In the genomic region with DNA sequence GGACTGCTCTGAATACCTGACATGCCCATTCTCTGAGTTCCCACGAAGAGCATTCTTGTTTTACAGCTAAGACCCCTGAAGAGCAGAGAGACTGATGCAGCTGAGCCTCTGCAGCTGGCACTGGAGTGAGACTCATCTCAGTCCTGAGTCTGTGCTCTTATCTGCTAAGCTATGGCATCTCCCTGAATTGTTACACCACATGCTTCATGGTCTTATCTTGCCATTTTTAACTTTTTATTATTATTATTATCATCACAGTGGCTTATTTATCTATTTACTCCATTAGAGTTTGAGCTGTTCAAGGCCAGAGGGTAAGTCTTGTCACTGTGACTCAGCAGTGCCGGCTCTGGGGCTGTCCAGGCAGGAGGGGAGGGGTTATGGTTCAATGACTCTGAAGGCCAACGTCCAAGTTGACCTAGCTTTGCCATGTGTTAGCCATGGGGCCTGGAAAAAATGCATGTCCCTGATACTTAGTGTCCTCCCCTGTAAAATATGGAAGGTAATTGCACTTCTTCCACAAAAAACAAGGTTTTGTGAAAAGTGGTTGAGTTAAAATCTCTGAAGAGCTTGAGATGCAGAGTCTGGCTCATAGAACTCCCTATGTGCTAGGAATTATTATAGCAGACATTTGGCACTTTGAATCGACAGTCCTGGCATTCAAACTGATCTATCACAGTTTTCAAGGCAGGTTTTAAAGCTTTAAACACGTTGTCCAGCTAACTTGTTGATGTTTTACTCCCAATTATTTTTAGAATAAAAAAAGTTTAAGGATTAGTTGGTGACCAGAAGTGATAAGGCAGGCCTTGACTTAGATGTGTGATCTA, we compare ENCODE assay signal across 1 cellular context.
A peak's percentile ranks its signal among the peaks of the same experiment; 100 is the strongest.
TF ChIP-seq lines count a peak whose summit lies in the region.

No MANE protein-coding gene starts in this region.

TF ChIP-seq in HepG2, 621 proteins besides CTCF, POLR2A, EP300 and RAD21 (continued from another document and continues in another):
- TF ChIP-seq GABPB1 (CRISPR knock-in tag; IDR thresholded peaks at IDR 0.05) (no peak; the same call in 1 of the 2 replicates), POLR2AphosphoS5 (IDR thresholded peaks at IDR 0.05; ENCODE audit: low read depth, low read length) (0 out of 2 replicates have a peak, but pooled peaks have one; percentile 2), HES4 (CRISPR knock-in tag; IDR thresholded peaks at IDR 0.05; ENCODE audit: borderline replicate concordance) (no peak), NCOA1 (CRISPR knock-in tag; IDR thresholded peaks at IDR 0.05) (no peak), PAX8 (CRISPR knock-in tag; IDR thresholded peaks at IDR 0.05; ENCODE audit: borderline replicate concordance) (no peak), BORCS8-MEF2B (CRISPR knock-in tag; IDR thresholded peaks at IDR 0.05) (peak; percentile 32; the same call in 1 of the 2 replicates), FOXP1 (IDR thresholded peaks at IDR 0.05) (no peak), FOXP1 (CRISPR knock-in tag; IDR thresholded peaks at IDR 0.05) (peak; percentile 56; the same call in 1 of the 2 replicates), ZNF326 (CRISPR knock-in tag; IDR thresholded peaks at IDR 0.05; ENCODE audit: borderline replicate concordance) (no peak), ZNF10 (CRISPR knock-in tag; IDR thresholded peaks at IDR 0.05; ENCODE audit: borderline replicate concordance, low read depth) (no peak), KLF16 (CRISPR knock-in tag; IDR thresholded peaks at IDR 0.05) (peak in 1 of 2 experiments; percentile 27; a peak in 1 of 4 replicates), ZNF101 (CRISPR knock-in tag; IDR thresholded peaks at IDR 0.05; ENCODE audit: borderline replicate concordance, low read depth) (no peak), ZMYM2 (CRISPR knock-in tag; IDR thresholded peaks at IDR 0.05) (peak; percentile 91), ZNF678 (CRISPR knock-in tag; IDR thresholded peaks at IDR 0.05) (no peak; the same call in 1 of the 2 replicates), CCAR2 (optimal IDR thresholded peaks at IDR 0.05; ENCODE audit: low read depth, low read length) (no peak), PHF21A (CRISPR knock-in tag; IDR thresholded peaks at IDR 0.05) (peak; percentile 43; the same call in 1 of the 2 replicates), ZMYM4 (CRISPR knock-in tag; IDR thresholded peaks at IDR 0.05) (peak; percentile 97), ZNF382 (CRISPR knock-in tag; IDR thresholded peaks at IDR 0.05; ENCODE audit: borderline replicate concordance) (no peak), ARNT (IDR thresholded peaks at IDR 0.05) (no peak), KLF12 (CRISPR knock-in tag; IDR thresholded peaks at IDR 0.05; ENCODE audit: borderline replicate concordance) (no peak), DNMT1 (CRISPR knock-in tag; IDR thresholded peaks at IDR 0.05) (no peak), FOXA1 (IDR thresholded peaks at IDR 0.05) (no peak), FOXA1 (CRISPR knock-in tag; IDR thresholded peaks at IDR 0.05) (peak; percentile 74), ZNF614 (CRISPR knock-in tag; IDR thresholded peaks at IDR 0.05; ENCODE audit: borderline replicate concordance) (peak; percentile 85), ZNF703 (CRISPR knock-in tag; IDR thresholded peaks at IDR 0.05; ENCODE audit: borderline replicate concordance) (no peak), TRIM24 (CRISPR knock-in tag; IDR thresholded peaks at IDR 0.05) (no peak), SP5 (CRISPR knock-in tag; IDR thresholded peaks at IDR 0.05; ENCODE audit: borderline replicate concordance, low read depth) (peak; percentile 57; the same call in 1 of the 2 replicates), TBL1XR1 (IDR thresholded peaks at IDR 0.05; ENCODE audit: borderline replicate concordance, low read length, partially characterized antibody) (peak; percentile 54), RFX5 (IDR thresholded peaks at IDR 0.05; ENCODE audit: low read depth, low read length) (no peak), PITX1 (CRISPR knock-in tag; IDR thresholded peaks at IDR 0.05) (peak; percentile 73; the same call in 1 of the 2 replicates), SAP130 (CRISPR knock-in tag; IDR thresholded peaks at IDR 0.05; ENCODE audit: low read depth) (peak; percentile 79), SETDB1 (CRISPR knock-in tag; IDR thresholded peaks at IDR 0.05; ENCODE audit: borderline replicate concordance) (no peak)
- TF ChIP-seq, protein P1, sequence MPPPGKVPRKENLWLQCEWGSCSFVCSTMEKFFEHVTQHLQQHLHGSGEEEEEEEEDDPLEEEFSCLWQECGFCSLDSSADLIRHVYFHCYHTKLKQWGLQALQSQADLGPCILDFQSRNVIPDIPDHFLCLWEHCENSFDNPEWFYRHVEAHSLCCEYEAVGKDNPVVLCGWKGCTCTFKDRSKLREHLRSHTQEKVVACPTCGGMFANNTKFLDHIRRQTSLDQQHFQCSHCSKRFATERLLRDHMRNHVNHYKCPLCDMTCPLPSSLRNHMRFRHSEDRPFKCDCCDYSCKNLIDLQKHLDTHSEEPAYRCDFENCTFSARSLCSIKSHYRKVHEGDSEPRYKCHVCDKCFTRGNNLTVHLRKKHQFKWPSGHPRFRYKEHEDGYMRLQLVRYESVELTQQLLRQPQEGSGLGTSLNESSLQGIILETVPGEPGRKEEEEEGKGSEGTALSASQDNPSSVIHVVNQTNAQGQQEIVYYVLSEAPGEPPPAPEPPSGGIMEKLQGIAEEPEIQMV (CRISPR knock-in tag; IDR thresholded peaks at IDR 0.05; ENCODE audit: low read depth) = peak; percentile 68; the same call in 1 of the 2 replicates
- TF ChIP-seq, protein P2, sequence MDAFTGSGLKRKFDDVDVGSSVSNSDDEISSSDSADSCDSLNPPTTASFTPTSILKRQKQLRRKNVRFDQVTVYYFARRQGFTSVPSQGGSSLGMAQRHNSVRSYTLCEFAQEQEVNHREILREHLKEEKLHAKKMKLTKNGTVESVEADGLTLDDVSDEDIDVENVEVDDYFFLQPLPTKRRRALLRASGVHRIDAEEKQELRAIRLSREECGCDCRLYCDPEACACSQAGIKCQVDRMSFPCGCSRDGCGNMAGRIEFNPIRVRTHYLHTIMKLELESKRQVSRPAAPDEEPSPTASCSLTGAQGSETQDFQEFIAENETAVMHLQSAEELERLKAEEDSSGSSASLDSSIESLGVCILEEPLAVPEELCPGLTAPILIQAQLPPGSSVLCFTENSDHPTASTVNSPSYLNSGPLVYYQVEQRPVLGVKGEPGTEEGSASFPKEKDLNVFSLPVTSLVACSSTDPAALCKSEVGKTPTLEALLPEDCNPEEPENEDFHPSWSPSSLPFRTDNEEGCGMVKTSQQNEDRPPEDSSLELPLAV (CRISPR knock-in tag; conservative IDR thresholded peaks at IDR 0.05; ENCODE audit: low read depth) = no peak
- TF ChIP-seq, protein P3, sequence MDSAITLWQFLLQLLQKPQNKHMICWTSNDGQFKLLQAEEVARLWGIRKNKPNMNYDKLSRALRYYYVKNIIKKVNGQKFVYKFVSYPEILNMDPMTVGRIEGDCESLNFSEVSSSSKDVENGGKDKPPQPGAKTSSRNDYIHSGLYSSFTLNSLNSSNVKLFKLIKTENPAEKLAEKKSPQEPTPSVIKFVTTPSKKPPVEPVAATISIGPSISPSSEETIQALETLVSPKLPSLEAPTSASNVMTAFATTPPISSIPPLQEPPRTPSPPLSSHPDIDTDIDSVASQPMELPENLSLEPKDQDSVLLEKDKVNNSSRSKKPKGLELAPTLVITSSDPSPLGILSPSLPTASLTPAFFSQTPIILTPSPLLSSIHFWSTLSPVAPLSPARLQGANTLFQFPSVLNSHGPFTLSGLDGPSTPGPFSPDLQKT (CRISPR knock-in tag; IDR thresholded peaks at IDR 0.05; ENCODE audit: borderline replicate concordance) = no peak
- TF ChIP-seq, protein P4, sequence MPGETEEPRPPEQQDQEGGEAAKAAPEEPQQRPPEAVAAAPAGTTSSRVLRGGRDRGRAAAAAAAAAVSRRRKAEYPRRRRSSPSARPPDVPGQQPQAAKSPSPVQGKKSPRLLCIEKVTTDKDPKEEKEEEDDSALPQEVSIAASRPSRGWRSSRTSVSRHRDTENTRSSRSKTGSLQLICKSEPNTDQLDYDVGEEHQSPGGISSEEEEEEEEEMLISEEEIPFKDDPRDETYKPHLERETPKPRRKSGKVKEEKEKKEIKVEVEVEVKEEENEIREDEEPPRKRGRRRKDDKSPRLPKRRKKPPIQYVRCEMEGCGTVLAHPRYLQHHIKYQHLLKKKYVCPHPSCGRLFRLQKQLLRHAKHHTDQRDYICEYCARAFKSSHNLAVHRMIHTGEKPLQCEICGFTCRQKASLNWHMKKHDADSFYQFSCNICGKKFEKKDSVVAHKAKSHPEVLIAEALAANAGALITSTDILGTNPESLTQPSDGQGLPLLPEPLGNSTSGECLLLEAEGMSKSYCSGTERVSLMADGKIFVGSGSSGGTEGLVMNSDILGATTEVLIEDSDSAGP (CRISPR knock-in tag; IDR thresholded peaks at IDR 0.05; ENCODE audit: borderline replicate concordance) = peak; percentile 36; the same call in 1 of the 2 replicates
- TF ChIP-seq, protein P5, sequence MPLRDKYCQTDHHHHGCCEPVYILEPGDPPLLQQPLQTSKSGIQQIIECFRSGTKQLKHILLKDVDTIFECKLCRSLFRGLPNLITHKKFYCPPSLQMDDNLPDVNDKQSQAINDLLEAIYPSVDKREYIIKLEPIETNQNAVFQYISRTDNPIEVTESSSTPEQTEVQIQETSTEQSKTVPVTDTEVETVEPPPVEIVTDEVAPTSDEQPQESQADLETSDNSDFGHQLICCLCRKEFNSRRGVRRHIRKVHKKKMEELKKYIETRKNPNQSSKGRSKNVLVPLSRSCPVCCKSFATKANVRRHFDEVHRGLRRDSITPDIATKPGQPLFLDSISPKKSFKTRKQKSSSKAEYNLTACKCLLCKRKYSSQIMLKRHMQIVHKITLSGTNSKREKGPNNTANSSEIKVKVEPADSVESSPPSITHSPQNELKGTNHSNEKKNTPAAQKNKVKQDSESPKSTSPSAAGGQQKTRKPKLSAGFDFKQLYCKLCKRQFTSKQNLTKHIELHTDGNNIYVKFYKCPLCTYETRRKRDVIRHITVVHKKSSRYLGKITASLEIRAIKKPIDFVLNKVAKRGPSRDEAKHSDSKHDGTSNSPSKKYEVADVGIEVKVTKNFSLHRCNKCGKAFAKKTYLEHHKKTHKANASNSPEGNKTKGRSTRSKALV (CRISPR knock-in tag; IDR thresholded peaks at IDR 0.05) = no peak
- TF ChIP-seq, protein P6, sequence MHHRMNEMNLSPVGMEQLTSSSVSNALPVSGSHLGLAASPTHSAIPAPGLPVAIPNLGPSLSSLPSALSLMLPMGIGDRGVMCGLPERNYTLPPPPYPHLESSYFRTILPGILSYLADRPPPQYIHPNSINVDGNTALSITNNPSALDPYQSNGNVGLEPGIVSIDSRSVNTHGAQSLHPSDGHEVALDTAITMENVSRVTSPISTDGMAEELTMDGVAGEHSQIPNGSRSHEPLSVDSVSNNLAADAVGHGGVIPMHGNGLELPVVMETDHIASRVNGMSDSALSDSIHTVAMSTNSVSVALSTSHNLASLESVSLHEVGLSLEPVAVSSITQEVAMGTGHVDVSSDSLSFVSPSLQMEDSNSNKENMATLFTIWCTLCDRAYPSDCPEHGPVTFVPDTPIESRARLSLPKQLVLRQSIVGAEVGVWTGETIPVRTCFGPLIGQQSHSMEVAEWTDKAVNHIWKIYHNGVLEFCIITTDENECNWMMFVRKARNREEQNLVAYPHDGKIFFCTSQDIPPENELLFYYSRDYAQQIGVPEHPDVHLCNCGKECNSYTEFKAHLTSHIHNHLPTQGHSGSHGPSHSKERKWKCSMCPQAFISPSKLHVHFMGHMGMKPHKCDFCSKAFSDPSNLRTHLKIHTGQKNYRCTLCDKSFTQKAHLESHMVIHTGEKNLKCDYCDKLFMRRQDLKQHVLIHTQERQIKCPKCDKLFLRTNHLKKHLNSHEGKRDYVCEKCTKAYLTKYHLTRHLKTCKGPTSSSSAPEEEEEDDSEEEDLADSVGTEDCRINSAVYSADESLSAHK (CRISPR knock-in tag; IDR thresholded peaks at IDR 0.05; ENCODE audit: borderline replicate concordance) = no peak
- TF ChIP-seq, protein P7, sequence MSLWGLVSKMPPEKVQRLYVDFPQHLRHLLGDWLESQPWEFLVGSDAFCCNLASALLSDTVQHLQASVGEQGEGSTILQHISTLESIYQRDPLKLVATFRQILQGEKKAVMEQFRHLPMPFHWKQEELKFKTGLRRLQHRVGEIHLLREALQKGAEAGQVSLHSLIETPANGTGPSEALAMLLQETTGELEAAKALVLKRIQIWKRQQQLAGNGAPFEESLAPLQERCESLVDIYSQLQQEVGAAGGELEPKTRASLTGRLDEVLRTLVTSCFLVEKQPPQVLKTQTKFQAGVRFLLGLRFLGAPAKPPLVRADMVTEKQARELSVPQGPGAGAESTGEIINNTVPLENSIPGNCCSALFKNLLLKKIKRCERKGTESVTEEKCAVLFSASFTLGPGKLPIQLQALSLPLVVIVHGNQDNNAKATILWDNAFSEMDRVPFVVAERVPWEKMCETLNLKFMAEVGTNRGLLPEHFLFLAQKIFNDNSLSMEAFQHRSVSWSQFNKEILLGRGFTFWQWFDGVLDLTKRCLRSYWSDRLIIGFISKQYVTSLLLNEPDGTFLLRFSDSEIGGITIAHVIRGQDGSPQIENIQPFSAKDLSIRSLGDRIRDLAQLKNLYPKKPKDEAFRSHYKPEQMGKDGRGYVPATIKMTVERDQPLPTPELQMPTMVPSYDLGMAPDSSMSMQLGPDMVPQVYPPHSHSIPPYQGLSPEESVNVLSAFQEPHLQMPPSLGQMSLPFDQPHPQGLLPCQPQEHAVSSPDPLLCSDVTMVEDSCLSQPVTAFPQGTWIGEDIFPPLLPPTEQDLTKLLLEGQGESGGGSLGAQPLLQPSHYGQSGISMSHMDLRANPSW (CRISPR knock-in tag; IDR thresholded peaks at IDR 0.05; ENCODE audit: borderline replicate concordance) = peak; percentile 57; the same call in 1 of the 2 replicates
- TF ChIP-seq, protein P8, sequence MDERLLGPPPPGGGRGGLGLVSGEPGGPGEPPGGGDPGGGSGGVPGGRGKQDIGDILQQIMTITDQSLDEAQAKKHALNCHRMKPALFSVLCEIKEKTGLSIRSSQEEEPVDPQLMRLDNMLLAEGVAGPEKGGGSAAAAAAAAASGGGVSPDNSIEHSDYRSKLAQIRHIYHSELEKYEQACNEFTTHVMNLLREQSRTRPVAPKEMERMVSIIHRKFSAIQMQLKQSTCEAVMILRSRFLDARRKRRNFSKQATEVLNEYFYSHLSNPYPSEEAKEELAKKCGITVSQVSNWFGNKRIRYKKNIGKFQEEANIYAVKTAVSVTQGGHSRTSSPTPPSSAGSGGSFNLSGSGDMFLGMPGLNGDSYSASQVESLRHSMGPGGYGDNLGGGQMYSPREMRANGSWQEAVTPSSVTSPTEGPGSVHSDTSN (CRISPR knock-in tag; IDR thresholded peaks at IDR 0.05) = no peak
- TF ChIP-seq, protein P9, sequence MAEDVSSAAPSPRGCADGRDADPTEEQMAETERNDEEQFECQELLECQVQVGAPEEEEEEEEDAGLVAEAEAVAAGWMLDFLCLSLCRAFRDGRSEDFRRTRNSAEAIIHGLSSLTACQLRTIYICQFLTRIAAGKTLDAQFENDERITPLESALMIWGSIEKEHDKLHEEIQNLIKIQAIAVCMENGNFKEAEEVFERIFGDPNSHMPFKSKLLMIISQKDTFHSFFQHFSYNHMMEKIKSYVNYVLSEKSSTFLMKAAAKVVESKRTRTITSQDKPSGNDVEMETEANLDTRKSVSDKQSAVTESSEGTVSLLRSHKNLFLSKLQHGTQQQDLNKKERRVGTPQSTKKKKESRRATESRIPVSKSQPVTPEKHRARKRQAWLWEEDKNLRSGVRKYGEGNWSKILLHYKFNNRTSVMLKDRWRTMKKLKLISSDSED (CRISPR knock-in tag; IDR thresholded peaks at IDR 0.05) = no peak
